ENCODE assay signal across 22 cellular contexts in the genomic region with DNA sequence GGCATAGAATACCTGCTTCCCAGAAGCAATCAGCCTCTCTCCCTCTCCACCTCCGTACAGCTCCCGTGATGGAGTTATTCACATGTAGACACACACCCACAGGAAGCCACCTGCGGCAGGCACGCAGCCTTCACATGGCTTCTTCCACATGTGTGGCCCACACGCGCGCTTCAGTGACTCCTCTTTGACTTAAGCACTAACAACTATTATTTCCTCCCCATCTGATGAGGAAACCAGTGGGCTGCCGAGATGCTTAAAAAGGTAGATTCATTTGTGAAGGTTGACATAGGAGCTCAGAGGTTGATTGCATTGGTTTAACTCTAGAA.
"Had no signal": no experiment of that assay in that cellular context is flagged by ENCODE, and none has a peak within 500 bp of the region (broad histone marks: within the 10 kb centered on the region; RNA-seq: fewer than 3 reads in every experiment).

No MANE protein-coding gene starts in this region.

- H3K4me3 Mint-ChIP-seq: activated B cell treated with CpG ODN at 0.5 μM for 24 hours; activated CD4-positive, alpha-beta T cell treated with anti-CD3 and anti-CD28 coated beads, Interleukin-2, amount 10 ng/mL, durations not matched to agents 24 days and 14 days; activated CD8-positive, alpha-beta memory T cell treated with anti-CD3 and anti-CD28 coated beads, Interleukin-2, amount 10 ng/mL, durations not matched to agents 7 days and 5 days; activated naive CD4-positive, alpha-beta T cell treated with anti-CD3 and anti-CD28 coated beads, Interleukin-2, amount 50 U/mL, for 24 hours; activated T-cell treated with anti-CD3 and anti-CD28 coated beads, Interleukin-2, amount 50 U/mL, for 24 hours; central memory CD8-positive, alpha-beta T cell; T-cell had no signal

- H3K27ac ChIP-seq: ascending aorta, body of pancreas, SK-N-MC had no signal

- H3K36me3 ChIP-seq: ascending aorta had no signal

- H3K27ac Mint-ChIP-seq: activated B cell treated with CpG ODN at 0.5 μM for 24 hours; activated CD4-positive, alpha-beta T cell treated with anti-CD3 and anti-CD28 coated beads, Interleukin-2, amount 10 ng/mL, durations not matched to agents 24 days and 14 days; activated CD8-positive, alpha-beta memory T cell treated with anti-CD3 and anti-CD28 coated beads, Interleukin-2, amount 10 ng/mL, durations not matched to agents 7 days and 5 days; activated naive CD4-positive, alpha-beta T cell treated with anti-CD3 and anti-CD28 coated beads, Interleukin-2, amount 50 U/mL, for 24 hours; activated T-cell treated with anti-CD3 and anti-CD28 coated beads, Interleukin-2, amount 50 U/mL, for 24 hours; T-cell had no signal

- DNase-seq: activated B cell treated with CpG ODN at 0.5 μM for 24 hours; activated CD4-positive, alpha-beta T cell treated with anti-CD3 and anti-CD28 coated beads for 1 hour; activated CD4-positive, alpha-beta T cell treated with anti-CD3 and anti-CD28 coated beads, Interleukin-2, amount 10 ng/mL, durations not matched to agents 24 days and 14 days; activated CD4-positive, alpha-beta T cell treated with anti-CD3 and anti-CD28 coated beads, Interleukin-2, amount 50 U/mL, for 48 hours; activated CD8-positive, alpha-beta memory T cell treated with anti-CD3 and anti-CD28 coated beads, Interleukin-2, amount 10 ng/mL, durations not matched to agents 7 days and 5 days; activated naive CD4-positive, alpha-beta T cell; activated T-cell treated with anti-CD3 and anti-CD28 coated beads, Interleukin-2, amount 50 U/mL, for 24 hours; amniotic stem cell; body of pancreas; NCI-H1694; NCI-H2171 treated with DMSO at 0.1 percent for 48 hours; NCI-H526 treated with DMSO at 0.1 percent for 48 hours; NCI-H82; OCI-M1; RPMI8226; T-cell; T-helper 2 cell; T1000 had no signal

- H3K4me3 ChIP-seq: ascending aorta, body of pancreas, SK-N-MC had no signal

- H3K9me3 ChIP-seq: ascending aorta, body of pancreas had no signal

- H3K27me3 ChIP-seq: ascending aorta, body of pancreas had no signal

- H3K4me1 Mint-ChIP-seq: activated B cell treated with CpG ODN at 0.5 μM for 24 hours; activated CD4-positive, alpha-beta T cell treated with anti-CD3 and anti-CD28 coated beads, Interleukin-2, amount 10 ng/mL, durations not matched to agents 24 days and 14 days; activated CD8-positive, alpha-beta memory T cell treated with anti-CD3 and anti-CD28 coated beads, Interleukin-2, amount 10 ng/mL, durations not matched to agents 7 days and 5 days; activated naive CD4-positive, alpha-beta T cell treated with anti-CD3 and anti-CD28 coated beads, Interleukin-2, amount 50 U/mL, for 24 hours; central memory CD8-positive, alpha-beta T cell; T-cell had no signal

- H3K36me3 Mint-ChIP-seq: activated CD8-positive, alpha-beta memory T cell treated with anti-CD3 and anti-CD28 coated beads, Interleukin-2, amount 10 ng/mL, durations not matched to agents 7 days and 5 days; activated naive CD4-positive, alpha-beta T cell treated with anti-CD3 and anti-CD28 coated beads, Interleukin-2, amount 50 U/mL, for 24 hours; T-cell had no signal

- H3K4me1 ChIP-seq: ascending aorta, body of pancreas had no signal

- H3K9me3 Mint-ChIP-seq: activated B cell treated with CpG ODN at 0.5 μM for 24 hours; activated CD4-positive, alpha-beta T cell treated with anti-CD3 and anti-CD28 coated beads, Interleukin-2, amount 10 ng/mL, durations not matched to agents 24 days and 14 days; activated naive CD4-positive, alpha-beta T cell treated with anti-CD3 and anti-CD28 coated beads, Interleukin-2, amount 50 U/mL, for 24 hours; activated T-cell treated with anti-CD3 and anti-CD28 coated beads, Interleukin-2, amount 50 U/mL, for 24 hours; central memory CD8-positive, alpha-beta T cell; T-cell had no signal
